ENCODE assay signal across 36 cellular contexts in the genomic region with DNA sequence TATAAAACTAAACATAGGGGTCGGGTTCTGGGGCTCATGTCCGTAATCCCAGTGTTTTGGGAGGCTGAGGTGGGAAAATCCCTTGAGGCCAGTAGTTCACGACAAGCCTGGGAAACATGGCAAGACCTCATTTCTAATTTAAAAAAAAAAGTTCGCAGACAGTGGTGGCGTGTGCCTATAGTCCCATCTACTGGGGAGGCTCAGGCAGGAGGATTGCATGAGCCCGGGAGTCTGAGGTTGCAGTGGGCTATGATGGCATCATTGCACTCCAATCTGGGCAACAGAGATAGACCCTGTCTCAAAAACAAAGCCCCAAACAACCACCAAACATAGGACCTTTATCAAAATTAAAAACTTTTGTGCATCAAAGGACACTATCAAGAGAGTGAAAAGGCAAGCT. TPM values are rescaled to one million over a fixed set of nuclear protein-coding genes. Genes with fewer than 3 reads are reported as not detected.
"Had no signal": no experiment of that assay in that cellular context is flagged by ENCODE, and none has a peak within 500 bp of the region (broad histone marks: within the 10 kb centered on the region; RNA-seq: fewer than 3 reads in every experiment).

No MANE protein-coding gene starts in this region.

- H3K36me3 ChIP-seq: adrenal gland, esophagus squamous epithelium, gastroesophageal sphincter, heart right ventricle, WERI-Rb-1 had no signal

- H3K4me1 Mint-ChIP-seq: activated B cell treated with CpG ODN at 0.5 μM for 24 hours, T-helper 17 cell had no signal

- H3K27ac ChIP-seq: adrenal gland, body of pancreas, epithelial cell of prostate, esophagus squamous epithelium, heart right ventricle, WERI-Rb-1 had no signal

- FAIRE-seq: colon, endometrium, endothelial cell of umbilical vein had no signal

- H3K36me3 Mint-ChIP-seq: activated naive CD4-positive, alpha-beta T cell treated with anti-CD3 and anti-CD28 coated beads, Interleukin-2, amount 50 U/mL, for 24 hours; activated naive CD8-positive, alpha-beta T cell treated with anti-CD3 and anti-CD28 coated beads for 36 hours had no signal

- H3K4me3 ChIP-seq: adrenal gland, body of pancreas, esophagus squamous epithelium, gastroesophageal sphincter, heart right ventricle had no signal

- H3K4me3 Mint-ChIP-seq: activated B cell treated with CpG ODN at 0.5 μM for 24 hours; activated CD8-positive, alpha-beta T cell treated with anti-CD3 and anti-CD28 coated beads for 36 hours; activated naive CD4-positive, alpha-beta T cell treated with anti-CD3 and anti-CD28 coated beads for 36 hours; activated naive CD4-positive, alpha-beta T cell treated with anti-CD3 and anti-CD28 coated beads, Interleukin-2, amount 50 U/mL, for 24 hours; activated naive CD8-positive, alpha-beta T cell treated with anti-CD3 and anti-CD28 coated beads for 36 hours; activated naive CD8-positive, alpha-beta T cell treated with anti-CD3 and anti-CD28 coated beads, Interleukin-2, amount 50 U/mL, for 24 hours; activated T-cell treated with anti-CD3 and anti-CD28 coated beads, Interleukin-2, amount 50 U/mL, for 4 hours; T-helper 17 cell; T-helper 2 cell treated with Interferon-gamma antibody and Interleukin-4, amounts not matched to agents 5 μg/mL and 100 μg/mL, for 36 hours had no signal

- H3K27me3 Mint-ChIP-seq: activated B cell treated with CpG ODN at 0.5 μM for 24 hours; activated CD8-positive, alpha-beta T cell treated with anti-CD3 and anti-CD28 coated beads for 36 hours; activated naive CD8-positive, alpha-beta T cell treated with anti-CD3 and anti-CD28 coated beads for 36 hours; activated naive CD8-positive, alpha-beta T cell treated with anti-CD3 and anti-CD28 coated beads, Interleukin-2, amount 50 U/mL, for 24 hours had no signal

- H3K4me1 ChIP-seq: adrenal gland, body of pancreas had no signal

- H3K27ac Mint-ChIP-seq: activated B cell treated with CpG ODN at 0.5 μM for 24 hours; activated CD8-positive, alpha-beta T cell treated with anti-CD3 and anti-CD28 coated beads for 36 hours; activated naive CD4-positive, alpha-beta T cell treated with anti-CD3 and anti-CD28 coated beads for 36 hours; activated naive CD8-positive, alpha-beta T cell treated with anti-CD3 and anti-CD28 coated beads for 36 hours; activated naive CD8-positive, alpha-beta T cell treated with anti-CD3 and anti-CD28 coated beads, Interleukin-2, amount 50 U/mL, for 24 hours; T-helper 17 cell; T-helper 2 cell treated with Interferon-gamma antibody and Interleukin-4, amounts not matched to agents 5 μg/mL and 100 μg/mL, for 36 hours had no signal

- ATAC-seq: activated CD4-positive, CD25-positive, alpha-beta regulatory T cell treated with anti-CD3 and anti-CD28 coated beads, Interleukin-2, amount 50 U/mL, for 24 hours; activated CD8-positive, alpha-beta T cell treated with anti-CD3 and anti-CD28 coated beads for 36 hours; activated naive CD8-positive, alpha-beta T cell treated with anti-CD3 and anti-CD28 coated beads, Interleukin-2, amount 50 U/mL, for 24 hours; activated T-cell treated with anti-CD3 and anti-CD28 coated beads, Interleukin-2, amount 50 U/mL, for 4 hours; body of pancreas; gastroesophageal sphincter; heart right ventricle; T-helper 17 cell had no signal

- H3K9me3 ChIP-seq: adrenal gland, body of pancreas, esophagus squamous epithelium, gastroesophageal sphincter, heart right ventricle had no signal

- H3K27me3 ChIP-seq: adrenal gland, body of pancreas, esophagus squamous epithelium, gastroesophageal sphincter, heart right ventricle had no signal

- DNase-seq: activated B cell treated with CpG ODN at 0.5 μM for 24 hours; activated CD4-positive, alpha-beta T cell treated with anti-CD3 and anti-CD28 coated beads for 48 hours; activated CD4-positive, alpha-beta T cell treated with anti-CD3 and anti-CD28 coated beads, Interleukin-2, amount 50 U/mL, for 1 hour; activated CD4-positive, alpha-beta T cell treated with anti-CD3 and anti-CD28 coated beads, Interleukin-2, amount 50 U/mL, for 48 hours; activated CD8-positive, alpha-beta memory T cell treated with anti-CD3 and anti-CD28 coated beads for 24 hours; activated CD8-positive, alpha-beta T cell treated with anti-CD3 and anti-CD28 coated beads for 36 hours; activated effector memory CD4-positive, alpha-beta T cell treated with anti-CD3 and anti-CD28 coated beads, Interleukin-2, amount 50 U/mL, for 16 hours; activated naive CD4-positive, alpha-beta T cell treated with anti-CD3 and anti-CD28 coated beads for 36 hours; activated naive CD8-positive, alpha-beta T cell treated with anti-CD3 and anti-CD28 coated beads for 36 hours; activated naive CD8-positive, alpha-beta T cell treated with anti-CD3 and anti-CD28 coated beads, Interleukin-2, amount 50 U/mL, for 24 hours; activated T-cell treated with anti-CD3 and anti-CD28 coated beads, Interleukin-2, amount 50 U/mL, for 4 hours; amygdala; aorta; body of pancreas; caudate nucleus; cortex of kidney; effector CD8-positive, alpha-beta T cell; esophagus squamous epithelium; foreskin melanocyte; heart right ventricle; T-helper 1 cell; T-helper 17 cell; T1000; WERI-Rb-1 had no signal

- H3K9me3 Mint-ChIP-seq: activated B cell treated with CpG ODN at 0.5 μM for 24 hours; activated CD8-positive, alpha-beta T cell treated with anti-CD3 and anti-CD28 coated beads for 36 hours; activated naive CD4-positive, alpha-beta T cell treated with anti-CD3 and anti-CD28 coated beads for 36 hours; activated naive CD4-positive, alpha-beta T cell treated with anti-CD3 and anti-CD28 coated beads, Interleukin-2, amount 50 U/mL, for 24 hours; activated naive CD8-positive, alpha-beta T cell treated with anti-CD3 and anti-CD28 coated beads for 36 hours; activated naive CD8-positive, alpha-beta T cell treated with anti-CD3 and anti-CD28 coated beads, Interleukin-2, amount 50 U/mL, for 24 hours; activated T-cell treated with anti-CD3 and anti-CD28 coated beads, Interleukin-2, amount 50 U/mL, for 4 hours; activated T-helper 2 cell treated with anti-CD3 and anti-CD28 coated beads, Interferon-gamma antibody, Interleukin-2, Interleukin-4, amounts not matched to agents 10 μg/mL and 5 μg/mL and 100 μg/mL, durations not matched to agents 14 hours and 24 hours and 36 hours; T-helper 2 cell treated with Interferon-gamma antibody and Interleukin-4, amounts not matched to agents 5 μg/mL and 100 μg/mL, for 36 hours had no signal

RNA-seq across cellular contexts. Expression of a gene that starts 9.8 kb away (rescaled TPM):
- total RNA-seq: dermis microvascular lymphatic vessel endothelial cell, glomerular endothelial cell had no signal

RNA-seq across cellular contexts. Expression of a gene that starts 38.2 kb away (rescaled TPM):
- total RNA-seq: dermis microvascular lymphatic vessel endothelial cell, glomerular endothelial cell had no signal
